1 cellular context compared by ENCODE assay signal in the genomic region with DNA sequence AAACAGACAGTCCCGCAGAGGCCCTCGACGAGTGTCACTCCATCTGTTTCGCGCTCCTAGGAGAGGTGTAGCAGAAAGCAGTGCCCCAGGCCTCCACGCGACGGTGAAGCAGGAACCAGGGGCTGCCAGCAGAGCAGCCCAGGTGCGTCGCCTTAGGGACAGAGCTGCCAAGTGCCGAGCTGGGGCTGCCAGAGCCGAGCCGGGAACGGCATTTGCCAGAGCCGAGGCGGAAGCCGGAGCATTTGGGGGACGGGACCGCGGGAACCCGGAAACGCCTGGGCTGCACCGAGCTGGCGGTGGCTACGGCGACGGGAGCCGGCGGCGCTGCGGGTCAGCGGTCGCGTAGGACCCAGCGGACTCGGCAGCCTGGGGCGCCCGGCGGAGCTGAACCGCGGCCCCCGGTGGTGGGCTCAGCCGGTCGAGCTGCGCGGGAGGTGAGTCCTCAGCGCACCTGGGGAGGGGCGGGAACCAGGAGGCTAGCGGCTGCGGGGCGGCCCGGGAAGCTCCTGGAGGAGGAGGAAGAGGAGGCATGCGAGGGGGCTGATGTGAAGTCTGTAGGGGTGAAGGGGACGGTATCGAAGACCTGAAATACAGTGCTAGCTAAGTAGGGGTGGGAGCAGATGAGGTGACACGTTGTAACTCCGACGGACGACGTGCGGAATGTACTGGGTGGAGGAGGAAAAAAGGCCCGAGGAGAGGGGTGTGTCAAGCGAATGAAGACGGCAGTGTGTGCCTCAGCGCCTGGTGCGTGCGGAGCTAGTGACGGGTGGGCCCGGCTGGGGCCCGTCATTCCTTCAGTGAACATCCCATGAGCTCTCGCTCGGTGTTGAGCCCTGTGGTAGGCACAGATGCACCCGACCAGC.
TF ChIP-seq lines count a peak whose summit lies in the region.

A gene (plus strand): TSS at position 268 of the 863 bp plus-strand sequence. CDS start 23,559 bp downstream, outside the sequence.

TF ChIP-seq in HepG2, 621 proteins besides CTCF, POLR2A, EP300 and RAD21 (continued from another document and continues in another):
- TF ChIP-seq, protein P1, sequence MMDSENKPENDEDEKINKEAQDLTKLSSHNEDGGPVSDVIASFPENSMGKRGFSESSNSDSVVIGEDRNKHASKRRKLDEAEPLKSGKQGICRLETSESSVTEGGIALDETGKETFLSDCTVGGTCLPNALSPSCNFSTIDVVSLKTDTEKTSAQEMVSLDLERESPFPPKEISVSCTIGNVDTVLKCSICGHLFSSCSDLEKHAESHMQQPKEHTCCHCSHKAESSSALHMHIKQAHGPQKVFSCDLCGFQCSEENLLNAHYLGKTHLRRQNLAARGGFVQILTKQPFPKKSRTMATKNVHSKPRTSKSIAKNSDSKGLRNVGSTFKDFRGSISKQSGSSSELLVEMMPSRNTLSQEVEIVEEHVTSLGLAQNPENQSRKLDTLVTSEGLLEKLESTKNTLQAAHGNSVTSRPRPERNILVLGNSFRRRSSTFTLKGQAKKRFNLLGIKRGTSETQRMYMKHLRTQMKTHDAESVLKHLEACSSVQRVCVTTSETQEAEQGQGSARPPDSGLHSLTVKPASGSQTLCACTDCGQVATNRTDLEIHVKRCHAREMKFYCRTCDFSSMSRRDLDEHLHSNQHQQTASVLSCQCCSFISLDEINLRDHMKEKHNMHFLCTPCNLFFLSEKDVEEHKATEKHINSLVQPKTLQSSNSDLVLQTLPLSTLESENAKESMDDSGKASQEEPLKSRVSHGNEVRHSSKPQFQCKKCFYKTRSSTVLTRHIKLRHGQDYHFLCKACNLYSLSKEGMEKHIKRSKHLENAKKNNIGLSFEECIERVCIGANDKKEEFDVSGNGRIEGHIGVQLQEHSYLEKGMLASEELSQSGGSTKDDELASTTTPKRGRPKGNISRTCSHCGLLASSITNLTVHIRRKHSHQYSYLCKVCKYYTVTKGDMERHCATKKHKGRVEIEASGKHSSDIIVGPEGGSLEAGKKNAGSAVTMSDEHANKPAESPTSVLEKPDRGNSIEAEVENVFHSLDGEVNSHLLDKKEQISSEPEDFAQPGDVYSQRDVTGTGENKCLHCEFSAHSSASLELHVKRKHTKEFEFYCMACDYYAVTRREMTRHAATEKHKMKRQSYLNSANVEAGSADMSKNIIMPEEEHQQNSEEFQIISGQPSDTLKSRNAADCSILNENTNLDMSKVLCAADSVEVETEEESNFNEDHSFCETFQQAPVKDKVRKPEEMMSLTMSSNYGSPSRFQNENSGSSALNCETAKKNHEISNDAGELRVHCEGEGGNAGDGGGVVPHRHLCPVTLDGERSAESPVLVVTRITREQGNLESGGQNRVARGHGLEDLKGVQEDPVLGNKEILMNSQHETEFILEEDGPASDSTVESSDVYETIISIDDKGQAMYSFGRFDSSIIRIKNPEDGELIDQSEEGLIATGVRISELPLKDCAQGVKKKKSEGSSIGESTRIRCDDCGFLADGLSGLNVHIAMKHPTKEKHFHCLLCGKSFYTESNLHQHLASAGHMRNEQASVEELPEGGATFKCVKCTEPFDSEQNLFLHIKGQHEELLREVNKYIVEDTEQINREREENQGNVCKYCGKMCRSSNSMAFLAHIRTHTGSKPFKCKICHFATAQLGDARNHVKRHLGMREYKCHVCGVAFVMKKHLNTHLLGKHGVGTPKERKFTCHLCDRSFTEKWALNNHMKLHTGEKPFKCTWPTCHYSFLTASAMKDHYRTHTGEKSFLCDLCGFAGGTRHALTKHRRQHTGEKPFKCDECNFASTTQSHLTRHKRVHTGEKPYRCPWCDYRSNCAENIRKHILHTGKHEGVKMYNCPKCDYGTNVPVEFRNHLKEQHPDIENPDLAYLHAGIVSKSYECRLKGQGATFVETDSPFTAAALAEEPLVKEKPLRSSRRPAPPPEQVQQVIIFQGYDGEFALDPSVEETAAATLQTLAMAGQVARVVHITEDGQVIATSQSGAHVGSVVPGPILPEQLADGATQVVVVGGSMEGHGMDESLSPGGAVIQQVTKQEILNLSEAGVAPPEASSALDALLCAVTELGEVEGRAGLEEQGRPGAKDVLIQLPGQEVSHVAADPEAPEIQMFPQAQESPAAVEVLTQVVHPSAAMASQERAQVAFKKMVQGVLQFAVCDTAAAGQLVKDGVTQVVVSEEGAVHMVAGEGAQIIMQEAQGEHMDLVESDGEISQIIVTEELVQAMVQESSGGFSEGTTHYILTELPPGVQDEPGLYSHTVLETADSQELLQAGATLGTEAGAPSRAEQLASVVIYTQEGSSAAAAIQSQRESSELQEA (CRISPR knock-in tag; IDR thresholded peaks at IDR 0.05; ENCODE audit: not compliant biosample characterization), result peak; percentile 78
- TF ChIP-seq, protein P2, sequence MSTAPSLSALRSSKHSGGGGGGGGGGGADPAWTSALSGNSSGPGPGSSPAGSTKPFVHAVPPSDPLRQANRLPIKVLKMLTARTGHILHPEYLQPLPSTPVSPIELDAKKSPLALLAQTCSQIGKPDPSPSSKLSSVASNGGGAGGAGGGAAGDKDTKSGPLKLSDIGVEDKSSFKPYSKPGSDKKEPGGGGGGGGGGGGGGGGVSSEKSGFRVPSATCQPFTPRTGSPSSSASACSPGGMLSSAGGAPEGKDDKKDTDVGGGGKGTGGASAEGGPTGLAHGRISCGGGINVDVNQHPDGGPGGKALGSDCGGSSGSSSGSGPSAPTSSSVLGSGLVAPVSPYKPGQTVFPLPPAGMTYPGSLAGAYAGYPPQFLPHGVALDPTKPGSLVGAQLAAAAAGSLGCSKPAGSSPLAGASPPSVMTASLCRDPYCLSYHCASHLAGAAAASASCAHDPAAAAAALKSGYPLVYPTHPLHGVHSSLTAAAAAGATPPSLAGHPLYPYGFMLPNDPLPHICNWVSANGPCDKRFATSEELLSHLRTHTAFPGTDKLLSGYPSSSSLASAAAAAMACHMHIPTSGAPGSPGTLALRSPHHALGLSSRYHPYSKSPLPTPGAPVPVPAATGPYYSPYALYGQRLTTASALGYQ (CRISPR knock-in tag; IDR thresholded peaks at IDR 0.05), result peak; percentile 88
- TF ChIP-seq, protein P3, sequence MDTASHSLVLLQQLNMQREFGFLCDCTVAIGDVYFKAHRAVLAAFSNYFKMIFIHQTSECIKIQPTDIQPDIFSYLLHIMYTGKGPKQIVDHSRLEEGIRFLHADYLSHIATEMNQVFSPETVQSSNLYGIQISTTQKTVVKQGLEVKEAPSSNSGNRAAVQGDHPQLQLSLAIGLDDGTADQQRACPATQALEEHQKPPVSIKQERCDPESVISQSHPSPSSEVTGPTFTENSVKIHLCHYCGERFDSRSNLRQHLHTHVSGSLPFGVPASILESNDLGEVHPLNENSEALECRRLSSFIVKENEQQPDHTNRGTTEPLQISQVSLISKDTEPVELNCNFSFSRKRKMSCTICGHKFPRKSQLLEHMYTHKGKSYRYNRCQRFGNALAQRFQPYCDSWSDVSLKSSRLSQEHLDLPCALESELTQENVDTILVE (CRISPR knock-in tag; IDR thresholded peaks at IDR 0.05), result peak; percentile 95
- TF ChIP-seq ZNF337 (CRISPR knock-in tag; IDR thresholded peaks at IDR 0.05; ENCODE audit: borderline replicate concordance, low read depth) (0 out of 2 replicates have a peak, but pooled peaks have one; percentile 60), ZSCAN20 (CRISPR knock-in tag; IDR thresholded peaks at IDR 0.05; ENCODE audit: borderline replicate concordance) (peak; percentile 83; the same call in 1 of the 2 replicates), ATRX (CRISPR knock-in tag; IDR thresholded peaks at IDR 0.05; ENCODE audit: borderline replicate concordance) (no peak), ZNF3 (CRISPR knock-in tag; IDR thresholded peaks at IDR 0.05) (0 out of 2 replicates have a peak, but pooled peaks have one; percentile 34), SRSF4 (IDR thresholded peaks at IDR 0.05; ENCODE audit: low read depth, low read length, poor library complexity, severe bottlenecking) (no peak), ZNF121 (CRISPR knock-in tag; IDR thresholded peaks at IDR 0.05) (peak; percentile 69), ZNF274 (CRISPR knock-in tag; IDR thresholded peaks at IDR 0.05) (peak; percentile 95), HNRNPK (IDR thresholded peaks at IDR 0.05; ENCODE audit: low read depth, low read length, poor library complexity, severe bottlenecking) (peak; percentile 86), ZNF430 (CRISPR knock-in tag; IDR thresholded peaks at IDR 0.05) (peak; percentile 80), ZNF501 (CRISPR knock-in tag; IDR thresholded peaks at IDR 0.05) (peak; percentile 99), ZNF557 (CRISPR knock-in tag; IDR thresholded peaks at IDR 0.05) (no peak), MAFK (conservative IDR thresholded peaks at IDR 0.05 in 1 of 2, IDR thresholded peaks at IDR 0.05 in 1 of 2; ENCODE audit: low read length in 2 of 2) (no peak), TARDBP (CRISPR knock-in tag; IDR thresholded peaks at IDR 0.05) (peak; percentile 98), ZMAT3 (CRISPR knock-in tag; conservative IDR thresholded peaks at IDR 0.05) (peak; percentile 98), JUNB (CRISPR knock-in tag; IDR thresholded peaks at IDR 0.05; ENCODE audit: borderline replicate concordance) (peak; percentile 70; the same call in 1 of the 2 replicates), GATAD1 (CRISPR knock-in tag; IDR thresholded peaks at IDR 0.05) (peak; percentile 97), ZNF431 (CRISPR knock-in tag; IDR thresholded peaks at IDR 0.05; ENCODE audit: borderline replicate concordance, low read depth) (no peak; the same call in 1 of the 2 replicates), SYNCRIP (IDR thresholded peaks at IDR 0.05; ENCODE audit: insufficient read depth, low read depth, low read length) (no peak), SSRP1 (CRISPR knock-in tag; IDR thresholded peaks at IDR 0.05) (no peak), ZNF670 (CRISPR knock-in tag; IDR thresholded peaks at IDR 0.05; ENCODE audit: borderline replicate concordance) (peak; percentile 99), MBNL3 (CRISPR knock-in tag; conservative IDR thresholded peaks at IDR 0.05) (no peak), AKAP8 (CRISPR knock-in tag; IDR thresholded peaks at IDR 0.05) (peak; percentile 94), ZNF350 (CRISPR knock-in tag; IDR thresholded peaks at IDR 0.05; ENCODE audit: borderline replicate concordance, low read depth) (peak; percentile 98)
- TF ChIP-seq, protein P4, sequence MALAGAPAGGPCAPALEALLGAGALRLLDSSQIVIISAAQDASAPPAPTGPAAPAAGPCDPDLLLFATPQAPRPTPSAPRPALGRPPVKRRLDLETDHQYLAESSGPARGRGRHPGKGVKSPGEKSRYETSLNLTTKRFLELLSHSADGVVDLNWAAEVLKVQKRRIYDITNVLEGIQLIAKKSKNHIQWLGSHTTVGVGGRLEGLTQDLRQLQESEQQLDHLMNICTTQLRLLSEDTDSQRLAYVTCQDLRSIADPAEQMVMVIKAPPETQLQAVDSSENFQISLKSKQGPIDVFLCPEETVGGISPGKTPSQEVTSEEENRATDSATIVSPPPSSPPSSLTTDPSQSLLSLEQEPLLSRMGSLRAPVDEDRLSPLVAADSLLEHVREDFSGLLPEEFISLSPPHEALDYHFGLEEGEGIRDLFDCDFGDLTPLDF (CRISPR knock-in tag; IDR thresholded peaks at IDR 0.05), result peak; percentile 78
- TF ChIP-seq, protein P5, sequence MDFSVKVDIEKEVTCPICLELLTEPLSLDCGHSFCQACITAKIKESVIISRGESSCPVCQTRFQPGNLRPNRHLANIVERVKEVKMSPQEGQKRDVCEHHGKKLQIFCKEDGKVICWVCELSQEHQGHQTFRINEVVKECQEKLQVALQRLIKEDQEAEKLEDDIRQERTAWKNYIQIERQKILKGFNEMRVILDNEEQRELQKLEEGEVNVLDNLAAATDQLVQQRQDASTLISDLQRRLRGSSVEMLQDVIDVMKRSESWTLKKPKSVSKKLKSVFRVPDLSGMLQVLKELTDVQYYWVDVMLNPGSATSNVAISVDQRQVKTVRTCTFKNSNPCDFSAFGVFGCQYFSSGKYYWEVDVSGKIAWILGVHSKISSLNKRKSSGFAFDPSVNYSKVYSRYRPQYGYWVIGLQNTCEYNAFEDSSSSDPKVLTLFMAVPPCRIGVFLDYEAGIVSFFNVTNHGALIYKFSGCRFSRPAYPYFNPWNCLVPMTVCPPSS (IDR thresholded peaks at IDR 0.05), result no peak
- TF ChIP-seq, protein P6, sequence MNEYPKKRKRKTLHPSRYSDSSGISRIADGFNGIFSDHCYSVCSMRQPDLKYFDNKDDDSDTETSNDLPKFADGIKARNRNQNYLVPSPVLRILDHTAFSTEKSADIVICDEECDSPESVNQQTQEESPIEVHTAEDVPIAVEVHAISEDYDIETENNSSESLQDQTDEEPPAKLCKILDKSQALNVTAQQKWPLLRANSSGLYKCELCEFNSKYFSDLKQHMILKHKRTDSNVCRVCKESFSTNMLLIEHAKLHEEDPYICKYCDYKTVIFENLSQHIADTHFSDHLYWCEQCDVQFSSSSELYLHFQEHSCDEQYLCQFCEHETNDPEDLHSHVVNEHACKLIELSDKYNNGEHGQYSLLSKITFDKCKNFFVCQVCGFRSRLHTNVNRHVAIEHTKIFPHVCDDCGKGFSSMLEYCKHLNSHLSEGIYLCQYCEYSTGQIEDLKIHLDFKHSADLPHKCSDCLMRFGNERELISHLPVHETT (CRISPR knock-in tag; conservative IDR thresholded peaks at IDR 0.05), result peak; percentile 90; the same call in 1 of the 2 replicates
- TF ChIP-seq, protein P7, sequence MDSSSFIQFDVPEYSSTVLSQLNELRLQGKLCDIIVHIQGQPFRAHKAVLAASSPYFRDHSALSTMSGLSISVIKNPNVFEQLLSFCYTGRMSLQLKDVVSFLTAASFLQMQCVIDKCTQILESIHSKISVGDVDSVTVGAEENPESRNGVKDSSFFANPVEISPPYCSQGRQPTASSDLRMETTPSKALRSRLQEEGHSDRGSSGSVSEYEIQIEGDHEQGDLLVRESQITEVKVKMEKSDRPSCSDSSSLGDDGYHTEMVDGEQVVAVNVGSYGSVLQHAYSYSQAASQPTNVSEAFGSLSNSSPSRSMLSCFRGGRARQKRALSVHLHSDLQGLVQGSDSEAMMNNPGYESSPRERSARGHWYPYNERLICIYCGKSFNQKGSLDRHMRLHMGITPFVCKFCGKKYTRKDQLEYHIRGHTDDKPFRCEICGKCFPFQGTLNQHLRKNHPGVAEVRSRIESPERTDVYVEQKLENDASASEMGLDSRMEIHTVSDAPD (CRISPR knock-in tag; IDR thresholded peaks at IDR 0.05), result peak; percentile 97
- TF ChIP-seq, protein P8, sequence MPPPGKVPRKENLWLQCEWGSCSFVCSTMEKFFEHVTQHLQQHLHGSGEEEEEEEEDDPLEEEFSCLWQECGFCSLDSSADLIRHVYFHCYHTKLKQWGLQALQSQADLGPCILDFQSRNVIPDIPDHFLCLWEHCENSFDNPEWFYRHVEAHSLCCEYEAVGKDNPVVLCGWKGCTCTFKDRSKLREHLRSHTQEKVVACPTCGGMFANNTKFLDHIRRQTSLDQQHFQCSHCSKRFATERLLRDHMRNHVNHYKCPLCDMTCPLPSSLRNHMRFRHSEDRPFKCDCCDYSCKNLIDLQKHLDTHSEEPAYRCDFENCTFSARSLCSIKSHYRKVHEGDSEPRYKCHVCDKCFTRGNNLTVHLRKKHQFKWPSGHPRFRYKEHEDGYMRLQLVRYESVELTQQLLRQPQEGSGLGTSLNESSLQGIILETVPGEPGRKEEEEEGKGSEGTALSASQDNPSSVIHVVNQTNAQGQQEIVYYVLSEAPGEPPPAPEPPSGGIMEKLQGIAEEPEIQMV (CRISPR knock-in tag; IDR thresholded peaks at IDR 0.05; ENCODE audit: low read depth), result peak; percentile 83; the same call in 1 of the 2 replicates
- TF ChIP-seq, protein P9, sequence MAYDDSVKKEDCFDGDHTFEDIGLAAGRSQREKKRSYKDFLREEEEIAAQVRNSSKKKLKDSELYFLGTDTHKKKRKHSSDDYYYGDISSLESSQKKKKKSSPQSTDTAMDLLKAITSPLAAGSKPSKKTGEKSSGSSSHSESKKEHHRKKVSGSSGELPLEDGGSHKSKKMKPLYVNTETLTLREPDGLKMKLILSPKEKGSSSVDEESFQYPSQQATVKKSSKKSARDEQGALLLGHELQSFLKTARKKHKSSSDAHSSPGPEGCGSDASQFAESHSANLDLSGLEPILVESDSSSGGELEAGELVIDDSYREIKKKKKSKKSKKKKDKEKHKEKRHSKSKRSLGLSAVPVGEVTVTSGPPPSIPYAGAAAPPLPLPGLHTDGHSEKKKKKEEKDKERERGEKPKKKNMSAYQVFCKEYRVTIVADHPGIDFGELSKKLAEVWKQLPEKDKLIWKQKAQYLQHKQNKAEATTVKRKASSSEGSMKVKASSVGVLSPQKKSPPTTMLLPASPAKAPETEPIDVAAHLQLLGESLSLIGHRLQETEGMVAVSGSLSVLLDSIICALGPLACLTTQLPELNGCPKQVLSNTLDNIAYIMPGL (CRISPR knock-in tag; IDR thresholded peaks at IDR 0.05; ENCODE audit: borderline replicate concordance in 1 of 2, low read depth in 1 of 2), result peak; percentile 97 to 99
